ENCODE assay signal across 12 cellular contexts in genomic region chr4:78629991-78630541, GRCh38.
DNase-seq lines count a peak whose midpoint lies in the region; ATAC-seq and TF ChIP-seq lines count a peak whose summit lies in the region.
"Had no signal": no experiment of that assay in that cellular context is flagged by ENCODE, and none has a peak within 500 bp of the region (broad histone marks: within the 10 kb centered on the region; RNA-seq: fewer than 3 reads in every experiment).

No MANE protein-coding gene starts in this region.

- no peak overlapping the region for H3K9ac ChIP-seq in BLaER1
- no peak overlapping the region for H3K9ac ChIP-seq in endodermal cell (ENCODE audit: extremely low read depth, low read length, poor library complexity, severe bottlenecking)

- POLR2A ChIA-PET in GM10248 (lab: Yijun Ruan, JAX) = no interaction called here

- H3K27me3 Mint-ChIP-seq in endodermal cell (ENCODE audit: insufficient read depth) = peaks cover 2% of the 10 kb centered on the region
- peaks cover 4 to 5% of the 10 kb centered on the region in 2 donors for H3K27me3 Mint-ChIP-seq in effector memory CD8-positive, alpha-beta T cell
- H3K27me3 Mint-ChIP-seq: activated naive CD4-positive, alpha-beta T cell treated with anti-CD3 and anti-CD28 coated beads, Interleukin-2, amount 50 U/mL, for 24 hours had no signal

- no peaks in the 10 kb centered on the region for H3K36me3 Mint-ChIP-seq in endodermal cell (ENCODE audit: low read depth)
- H3K36me3 Mint-ChIP-seq in effector memory CD8-positive, alpha-beta T cell (ENCODE audit: insufficient read depth) = no peaks in the 10 kb centered on the region
- H3K36me3 Mint-ChIP-seq: activated naive CD4-positive, alpha-beta T cell treated with anti-CD3 and anti-CD28 coated beads, Interleukin-2, amount 50 U/mL, for 24 hours; natural killer cell treated with Interleukin-12 subunit alpha and Interleukin-12 subunit beta and Interleukin-15 and Interleukin-18, amount 100 ng/mL, for 72 hours had no signal

- H3K4me1 ChIP-seq in BLaER1 (peaks cover 49% of the 10 kb centered on the region), endodermal cell (ENCODE audit: control insufficient read depth, insufficient read depth, low read length) (peaks cover 7% of the 10 kb centered on the region), neutrophil (ENCODE audit: control insufficient read depth in 1 of 2, insufficient read depth in 1 of 2, low read depth in 1 of 2, low read length in 1 of 2) (peaks cover 25% of the 10 kb centered on the region in 2 experiments)

- H3K27ac Mint-ChIP-seq in endodermal cell = peak overlapping the region; percentile 57
- no peak overlapping the region for H3K27ac Mint-ChIP-seq in effector memory CD8-positive, alpha-beta T cell
- H3K27ac Mint-ChIP-seq: activated CD4-positive, alpha-beta T cell treated with anti-CD3 and anti-CD28 coated beads, Interleukin-2, amount 10 ng/mL, durations not matched to agents 7 days and 5 days; activated naive CD4-positive, alpha-beta T cell treated with anti-CD3 and anti-CD28 coated beads, Interleukin-2, amount 50 U/mL, for 24 hours had no signal

- peaks cover 29% of the 10 kb centered on the region for H3K4me1 Mint-ChIP-seq in endodermal cell
- no peaks in the 10 kb centered on the region for H3K4me1 Mint-ChIP-seq in effector memory CD8-positive, alpha-beta T cell (ENCODE audit: low read depth in 2 of 2)

- no peak overlapping the region for H3K4me3 Mint-ChIP-seq in endodermal cell
- H3K4me3 Mint-ChIP-seq in effector memory CD8-positive, alpha-beta T cell = no peak overlapping the region
- H3K4me3 Mint-ChIP-seq: activated CD4-positive, alpha-beta T cell treated with anti-CD3 and anti-CD28 coated beads, Interleukin-2, amount 10 ng/mL, durations not matched to agents 7 days and 5 days; activated naive CD4-positive, alpha-beta T cell treated with anti-CD3 and anti-CD28 coated beads, Interleukin-2, amount 50 U/mL, for 24 hours; natural killer cell treated with Interleukin-12 subunit alpha and Interleukin-12 subunit beta and Interleukin-15 and Interleukin-18, amount 100 ng/mL, for 72 hours had no signal

- H3K27me3 ChIP-seq in BLaER1 (no peaks in the 10 kb centered on the region), endodermal cell (ENCODE audit: control insufficient read depth, insufficient read depth, low read length, poor library complexity, severe bottlenecking) (no peaks in the 10 kb centered on the region), neutrophil (no peaks in the 10 kb centered on the region)

- H3K4me3 ChIP-seq in BLaER1 (no peak overlapping the region), endodermal cell (ENCODE audit: low read length) (peak overlapping the region; percentile 37), neutrophil (ENCODE audit: low read depth in 1 of 2, low read length in 1 of 2) (no peak overlapping the region)

- WGBS in endodermal cell (ENCODE audit: insufficient coverage in 1 of 2, insufficient read length in 1 of 2), 2 experiments = 60 to 81% methylated on average over 1 to 4 of the region's 4 CpGs

- peak; percentile 71 for DNase-seq in NCI-H82 (lab: John Stamatoyannopoulos, UW)
- no peak for DNase-seq in endodermal cell
- DNase-seq in effector memory CD8-positive, alpha-beta T cell = no peak
- DNase-seq in GM10248 (ENCODE audit: extremely low spot score) = no peak
- DNase-seq: activated CD4-positive, alpha-beta T cell treated with anti-CD3 and anti-CD28 coated beads, Interleukin-2, amount 10 ng/mL, durations not matched to agents 7 days and 5 days; C1 segment of cervical spinal cord had no signal

- no peak for TF ChIP-seq CTCF in endodermal cell (conservative IDR thresholded peaks at IDR 0.05)
- TF ChIP-seq CTCF in neutrophil (IDR thresholded peaks at IDR 0.05) = no peak
- no peak for TF ChIP-seq CTCF in GM10248 (IDR thresholded peaks at IDR 0.05; ENCODE audit: control extremely low read depth, extremely low read depth, low read depth, missing control alignments)

- H3K9me3 ChIP-seq in BLaER1 (peaks cover 9% of the 10 kb centered on the region), endodermal cell (ENCODE audit: control insufficient read depth, low read length) (no peaks in the 10 kb centered on the region), neutrophil (no peaks in the 10 kb centered on the region)

- H3K9me3 Mint-ChIP-seq in endodermal cell = no peaks in the 10 kb centered on the region
- no peaks in the 10 kb centered on the region for H3K9me3 Mint-ChIP-seq in effector memory CD8-positive, alpha-beta T cell
- H3K9me3 Mint-ChIP-seq: activated naive CD4-positive, alpha-beta T cell treated with anti-CD3 and anti-CD28 coated beads, Interleukin-2, amount 50 U/mL, for 24 hours had no signal

- no peaks in the 10 kb centered on the region for H4K20me1 ChIP-seq in BLaER1

- no peak for ATAC-seq in effector memory CD8-positive, alpha-beta T cell (replicated peaks)
- no peak for ATAC-seq in GM18909 (IDR thresholded peaks at IDR 0.05; ENCODE audit: poor library complexity, unreplicated experiment)
- ATAC-seq in HG03108 (IDR thresholded peaks at IDR 0.05; ENCODE audit: unreplicated experiment) = no peak

- CTCF ChIA-PET in GM10248 (lab: Yijun Ruan, JAX) = interaction anchor here (0.7 to 2.8 kb wide), 6 partner anchors 13 to 23 kb away, joined by 3 to 10 read pairs (median 7); no protein-coding TSS in a partner anchor

- H3K4me2 ChIP-seq in BLaER1 = peak overlapping the region; percentile 38

- H3K36me3 ChIP-seq in BLaER1 (no peaks in the 10 kb centered on the region), endodermal cell (ENCODE audit: control insufficient read depth, insufficient read depth, low read length) (no peaks in the 10 kb centered on the region), neutrophil (no peaks in the 10 kb centered on the region)

- H3K27ac ChIP-seq in BLaER1 (no peak overlapping the region), endodermal cell (ENCODE audit: low read depth, low read length) (no peak overlapping the region), neutrophil (peak overlapping the region; percentile 78)
